ENCODE assay signal across 22 cellular contexts in genomic region chr14:98321838-98322237, GRCh38.
"Had no signal": no experiment of that assay in that cellular context is flagged by ENCODE, and none has a peak within 500 bp of the region (broad histone marks: within the 10 kb centered on the region; RNA-seq: fewer than 3 reads in every experiment).

No MANE protein-coding gene starts in this region.

- H3K9ac ChIP-seq: parathyroid adenoma had no signal

- H3K4me3 ChIP-seq: dorsolateral prefrontal cortex, esophagus squamous epithelium, hepatocyte, psoas muscle, sigmoid colon, skin epidermis, testis, transverse colon had no signal

- H3K4me1 ChIP-seq: esophagus squamous epithelium, foreskin keratinocyte, parathyroid adenoma, psoas muscle, sigmoid colon, testis, transverse colon had no signal

- H3K36me3 Mint-ChIP-seq: naive B cell; stimulated activated naive B cell treated with anti-CD40 and anti-IgM and Interleukin-4, amounts not matched to agents 10 μg/mL and 1 μg/mL and 100 μg/mL, for 72 hours had no signal

- H3K9me3 ChIP-seq: psoas muscle, testis had no signal

- H3K36me3 ChIP-seq: esophagus squamous epithelium, sigmoid colon, transverse colon had no signal

- DNase-seq: cortex of kidney; dorsolateral prefrontal cortex; effector CD8-positive, alpha-beta T cell; esophagus squamous epithelium; foreskin keratinocyte; head of caudate nucleus; kidney; mesendoderm; naive B cell; occipital lobe; psoas muscle; sigmoid colon; stimulated activated CD4-positive, alpha-beta T cell treated with anti-CD3 and anti-CD28 coated beads, Interleukin-2, amount 100 ng/mL, for 24 hours; stimulated activated CD4-positive, alpha-beta T cell treated with anti-CD3 and anti-CD28 coated beads, Interleukin-4, amount 100 ng/mL, for 4 hours; stimulated activated naive B cell treated with anti-CD40 and anti-IgM and Interleukin-4, amounts not matched to agents 10 μg/mL and 1 μg/mL and 100 μg/mL, for 72 hours; stimulated activated naive CD8-positive, alpha-beta T cell treated with anti-CD3 and anti-CD28 coated beads, Interleukin-15, amount 100 ng/mL, for 72 hours; testis; transverse colon had no signal

- H3K27ac ChIP-seq: dorsolateral prefrontal cortex, esophagus squamous epithelium, foreskin keratinocyte, hepatocyte, parathyroid adenoma, psoas muscle, sigmoid colon, skin epidermis, testis, transverse colon had no signal

- H3K4me1 Mint-ChIP-seq: naive B cell; stimulated activated naive B cell treated with anti-CD40 and anti-IgM and Interleukin-4, amounts not matched to agents 10 μg/mL and 1 μg/mL and 100 μg/mL, for 72 hours had no signal

- H3K27me3 ChIP-seq: esophagus squamous epithelium, foreskin keratinocyte, hepatocyte, sigmoid colon, testis, transverse colon had no signal

- H3K9me3 Mint-ChIP-seq: stimulated activated naive CD8-positive, alpha-beta T cell treated with anti-CD3 and anti-CD28 coated beads, Interleukin-15, amount 100 ng/mL, for 72 hours had no signal

- H3K4me2 ChIP-seq: hepatocyte had no signal

- ATAC-seq: foreskin keratinocyte; psoas muscle; stimulated activated naive B cell treated with anti-CD40 and anti-IgM and Interleukin-4, amounts not matched to agents 10 μg/mL and 1 μg/mL and 100 μg/mL, for 72 hours; stimulated activated naive CD8-positive, alpha-beta T cell treated with anti-CD3 and anti-CD28 coated beads, Interleukin-15, amount 100 ng/mL, for 72 hours had no signal

- H3K79me2 ChIP-seq: hepatocyte, parathyroid adenoma had no signal

- H3K4me3 Mint-ChIP-seq: naive B cell; nephron; stimulated activated naive B cell treated with anti-CD40 and anti-IgM and Interleukin-4, amounts not matched to agents 10 μg/mL and 1 μg/mL and 100 μg/mL, for 72 hours; stimulated activated naive CD8-positive, alpha-beta T cell treated with anti-CD3 and anti-CD28 coated beads, Interleukin-15, amount 100 ng/mL, for 72 hours had no signal

- H2AFZ ChIP-seq: hepatocyte, parathyroid adenoma had no signal

- H3K27ac Mint-ChIP-seq: naive B cell; nephron; stimulated activated naive B cell treated with anti-CD40 and anti-IgM and Interleukin-4, amounts not matched to agents 10 μg/mL and 1 μg/mL and 100 μg/mL, for 72 hours had no signal

- H3K27me3 Mint-ChIP-seq: stimulated activated naive B cell treated with anti-CD40 and anti-IgM and Interleukin-4, amounts not matched to agents 10 μg/mL and 1 μg/mL and 100 μg/mL, for 72 hours; stimulated activated naive CD8-positive, alpha-beta T cell treated with anti-CD3 and anti-CD28 coated beads, Interleukin-15, amount 100 ng/mL, for 72 hours had no signal
